1 cellular context compared by ENCODE assay signal in the genomic region with DNA sequence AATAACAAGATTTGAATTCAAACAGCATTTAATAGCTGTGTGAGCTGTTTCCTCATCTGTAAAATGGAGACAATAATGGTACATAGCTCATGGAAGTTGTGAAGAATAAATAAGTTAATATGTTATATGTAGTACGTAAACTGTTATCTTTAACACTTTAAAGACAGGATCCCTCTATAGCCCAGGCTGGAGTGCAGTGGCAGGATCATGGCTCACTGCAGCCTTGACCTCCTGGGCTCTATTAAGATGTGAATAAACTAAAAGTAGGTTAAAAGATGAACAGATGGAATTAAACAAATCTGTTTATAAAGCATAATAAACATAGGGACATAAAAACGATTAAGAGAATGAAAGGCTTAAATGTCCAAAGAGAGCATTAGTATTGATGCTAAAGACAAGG.
TF ChIP-seq lines count a peak whose summit lies in the region.

No MANE protein-coding gene starts in this region.

TF ChIP-seq in HEK293, 187 proteins besides CTCF, POLR2A, EP300 and RAD21 (continued from another document):
- TF ChIP-seq BCL11A (tag by site-specific recombination; IDR thresholded peaks at IDR 0.05; ENCODE audit: low read depth) (no peak), ZNF777 (tag by site-specific recombination; IDR thresholded peaks at IDR 0.05; ENCODE audit: borderline replicate concordance) (no peak), RBAK (tag by site-specific recombination; IDR thresholded peaks at IDR 0.05) (no peak), OVOL3 (tag by site-specific recombination; IDR thresholded peaks at IDR 0.05) (no peak), ZNF174 (tag by site-specific recombination; IDR thresholded peaks at IDR 0.05) (no peak)
